8 cellular contexts compared by ENCODE assay signal in genomic region chr7:144842377-144842851, GRCh38. TPM values are rescaled to one million over a fixed set of nuclear protein-coding genes. Genes with fewer than 3 reads are reported as not detected.
DNase-seq lines count a peak whose midpoint lies in the region; ATAC-seq and FAIRE-seq lines count a peak whose summit lies in the region.

No MANE protein-coding gene starts in this region.

- H3K4me1 Mint-ChIP-seq in activated T-helper 17 cell treated with anti-CD3 and anti-CD28 coated beads, Interleukin-2, amount 50 U/mL, for 72 hours, result peaks cover 8% of the 10 kb centered on the region

- peak overlapping the region; percentile 98 for H3K27ac Mint-ChIP-seq in activated T-helper 17 cell treated with anti-CD3 and anti-CD28 coated beads, Interleukin-2, amount 50 U/mL, for 72 hours

- H3K9me3 Mint-ChIP-seq in activated T-helper 17 cell treated with anti-CD3 and anti-CD28 coated beads, Interleukin-2, amount 50 U/mL, for 72 hours, result peaks cover 8% of the 10 kb centered on the region

- FAIRE-seq in urothelium cell line (lab: Jason Lieb, UNC), result no peak

- DNase-seq in EL, result peak; percentile 21
- DNase-seq in kidney glomerular epithelial cell (lab: John Stamatoyannopoulos, UW), result peak; percentile 86
- peak; percentile 5 for DNase-seq in urothelium cell line (ENCODE audit: low spot score)
- DNase-seq in SHP77 (lab: John Stamatoyannopoulos, UW), result no peak
- DNase-seq in DMS153 (lab: John Stamatoyannopoulos, UW), result no peak

- peak overlapping the region; percentile 81 for H3K4me3 Mint-ChIP-seq in activated T-helper 17 cell treated with anti-CD3 and anti-CD28 coated beads, Interleukin-2, amount 50 U/mL, for 72 hours

- peaks cover 4% of the 10 kb centered on the region for H3K36me3 Mint-ChIP-seq in activated T-helper 17 cell treated with anti-CD3 and anti-CD28 coated beads, Interleukin-2, amount 50 U/mL, for 72 hours (ENCODE audit: low read depth)

- ATAC-seq in GM21367 (IDR thresholded peaks at IDR 0.05; ENCODE audit: unreplicated experiment) (peak; percentile 87), HG03469 (IDR thresholded peaks at IDR 0.05; ENCODE audit: unreplicated experiment) (peak; percentile 79)
- peak; percentile 89 for ATAC-seq in activated T-helper 17 cell treated with anti-CD3 and anti-CD28 coated beads, Interleukin-2, amount 50 U/mL, for 72 hours (replicated peaks)

- H3K27me3 Mint-ChIP-seq in activated T-helper 17 cell treated with anti-CD3 and anti-CD28 coated beads, Interleukin-2, amount 50 U/mL, for 72 hours, result no peaks in the 10 kb centered on the region

RNA-seq across cellular contexts. Expression of gene TPK1, which starts 6.6 kb away (rescaled TPM):
- 10 to 100 TPM; 19.9 to 20.6 TPM for total RNA-seq in activated T-helper 17 cell treated with anti-CD3 and anti-CD28 coated beads, Interleukin-2, amount 50 U/mL, for 72 hours

Comparison
In these comparisons a context has a peak if more than half of its experiments do, and no peak if none do; other contexts are left out.
1. DNase-seq: peak in EL (single experiment), kidney glomerular epithelial cell (single experiment) and urothelium cell line (single experiment); none in SHP77 (0 of 2) and DMS153 (single experiment).
2. Peak in every context shown above with its lines, with median percentiles within 50 percentile points of each other: ATAC-seq.